In the genomic region with DNA sequence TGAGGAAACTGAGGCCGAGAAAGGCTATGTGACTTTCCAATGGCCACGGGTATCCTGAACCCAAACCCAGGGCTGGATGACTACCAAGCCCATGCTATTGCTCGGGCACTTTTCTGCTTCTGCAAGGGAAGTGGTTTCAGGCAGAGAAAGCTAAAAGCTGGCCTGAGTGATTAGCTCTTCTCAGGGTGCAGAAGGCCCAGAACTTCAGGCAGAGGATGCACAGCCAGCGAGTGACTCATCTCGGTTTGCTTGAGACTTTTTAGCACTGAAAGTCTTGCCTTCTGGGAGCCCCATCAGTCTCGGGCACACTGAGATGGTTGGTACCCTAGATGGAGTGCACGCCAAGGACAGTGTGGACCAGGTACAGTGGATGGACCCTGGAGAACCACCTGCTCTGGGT, we compare ENCODE assay signal across 16 cellular contexts.
"Had no signal": no experiment of that assay in that cellular context is flagged by ENCODE, and none has a peak within 500 bp of the region (broad histone marks: within the 10 kb centered on the region; RNA-seq: fewer than 3 reads in every experiment).

No MANE protein-coding gene starts in this region.

- H3K27ac ChIP-seq: colonic mucosa, foreskin keratinocyte, left ventricle myocardium inferior had no signal

- H3K36me3 ChIP-seq: colonic mucosa, left ventricle myocardium inferior had no signal

- H3K4me1 ChIP-seq: foreskin keratinocyte had no signal

- DNase-seq: activated CD4-positive, alpha-beta memory T cell treated with anti-CD3 and anti-CD28 coated beads for 36 hours; activated CD8-positive, alpha-beta memory T cell treated with anti-CD3 and anti-CD28 coated beads, Interleukin-2, amount 10 ng/mL, durations not matched to agents 7 days and 5 days; activated effector memory CD4-positive, alpha-beta T cell treated with anti-CD3 and anti-CD28 coated beads, Interleukin-2, amount 50 U/mL, for 16 hours; activated naive CD8-positive, alpha-beta T cell treated with anti-CD3 and anti-CD28 coated beads for 36 hours; activated T-cell treated with anti-CD3 and anti-CD28 coated beads, Interleukin-2, amount 50 U/mL, for 1 hour; amygdala; central memory CD4-positive, alpha-beta T cell; colonic mucosa; foreskin keratinocyte; glutamatergic neuron; left ventricle myocardium inferior; mucosa of descending colon; naive thymus-derived CD4-positive, alpha-beta T cell; retina; stimulated activated CD4-positive, alpha-beta T cell treated with anti-CD3 and anti-CD28 coated beads, Interleukin-12 subunit alpha, Interleukin-12 subunit beta, amount 100 ng/mL, for 4 hours; T-helper 9 cell had no signal

- H3K4me3 ChIP-seq: colonic mucosa, left ventricle myocardium inferior, mucosa of descending colon had no signal

- H3K27me3 ChIP-seq: colonic mucosa, foreskin keratinocyte had no signal

- H3K9me3 ChIP-seq: colonic mucosa, mucosa of descending colon had no signal
